30 cellular contexts compared by ENCODE assay signal in the genomic region with DNA sequence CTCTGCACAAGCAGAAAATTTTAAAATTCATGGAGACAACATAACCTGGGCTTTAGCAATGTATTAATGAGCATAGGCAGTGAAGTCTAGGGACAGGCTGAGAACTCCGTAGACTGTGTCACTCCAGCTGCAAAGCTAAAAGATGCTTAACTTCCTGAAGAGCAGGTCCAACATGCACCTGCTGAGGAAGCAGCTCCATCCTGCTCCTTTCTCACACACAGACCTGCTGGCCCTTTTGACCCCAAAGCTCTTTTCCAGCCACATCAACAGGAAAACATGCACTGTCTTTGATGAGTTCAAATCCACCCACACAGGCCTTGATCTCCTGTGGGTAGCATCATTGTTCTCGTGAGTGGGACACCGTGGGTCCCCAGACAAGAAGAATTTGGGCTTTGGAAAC. TPM values are rescaled to one million over a fixed set of nuclear protein-coding genes. Genes with fewer than 3 reads are reported as not detected.
"Had no signal": no experiment of that assay in that cellular context is flagged by ENCODE, and none has a peak within 500 bp of the region (broad histone marks: within the 10 kb centered on the region; RNA-seq: fewer than 3 reads in every experiment).

No MANE protein-coding gene starts in this region.

- H3K27me3 ChIP-seq: stomach, thyroid gland, vagina had no signal

- H3K4me3 ChIP-seq: coronary artery, esophagus muscularis mucosa, heart right ventricle, lung, smooth muscle cell, stomach, thyroid gland, vagina had no signal

- ATAC-seq: foreskin keratinocyte, heart right ventricle, left colon, left ventricle myocardium superior, natural killer cell, sciatic nerve had no signal

- DNase-seq: dermis blood vessel endothelial cell; effector memory CD4-positive, alpha-beta T cell; foreskin keratinocyte; glutamatergic neuron; heart right ventricle; hippocampal formation; left colon; left ventricle myocardium superior; natural killer cell; occipital lobe; stimulated activated CD4-positive, alpha-beta T cell treated with anti-CD3 and anti-CD28 coated beads, Interleukin-12 subunit alpha, Interleukin-12 subunit beta, amount 100 ng/mL, for 4 hours; stimulated activated CD4-positive, alpha-beta T cell treated with anti-CD3 and anti-CD28 coated beads, Interleukin-1b, Interleukin-23, amount 100 ng/mL, for 48 hours; stimulated activated CD4-positive, alpha-beta T cell treated with anti-CD3 and anti-CD28 coated beads, Interleukin-4, amount 100 ng/mL, for 1 hour; stimulated activated naive CD4-positive, alpha-beta T cell; stomach; thyroid gland; trophoblast cell had no signal

- H3K27ac ChIP-seq: coronary artery, esophagus muscularis mucosa, foreskin keratinocyte, heart right ventricle, parathyroid adenoma, stomach, thyroid gland, vagina had no signal

- H3K4me1 ChIP-seq: esophagus muscularis mucosa, foreskin keratinocyte, heart right ventricle, parathyroid adenoma, stomach, vagina had no signal

- H3K36me3 ChIP-seq: esophagus muscularis mucosa, heart right ventricle, stomach, thyroid gland, vagina had no signal

- H3K9me3 ChIP-seq: esophagus muscularis mucosa, heart right ventricle, stomach, thyroid gland, vagina had no signal

- FAIRE-seq: endothelial cell of umbilical vein, islet of Langerhans had no signal

RNA-seq across cellular contexts. Expression of a gene that starts 36.0 kb away (rescaled TPM):
- total RNA-seq: endothelial cell of umbilical vein, epithelial cell of proximal tubule, fibroblast of lung, foreskin keratinocyte, kidney epithelial cell, left ventricle myocardium superior, mononuclear cell, vagina had no signal
- polyA plus RNA-seq: endothelial cell of umbilical vein, foreskin keratinocyte, stomach had no signal
